ENCODE assay signal across 8 cellular contexts in the genomic region with DNA sequence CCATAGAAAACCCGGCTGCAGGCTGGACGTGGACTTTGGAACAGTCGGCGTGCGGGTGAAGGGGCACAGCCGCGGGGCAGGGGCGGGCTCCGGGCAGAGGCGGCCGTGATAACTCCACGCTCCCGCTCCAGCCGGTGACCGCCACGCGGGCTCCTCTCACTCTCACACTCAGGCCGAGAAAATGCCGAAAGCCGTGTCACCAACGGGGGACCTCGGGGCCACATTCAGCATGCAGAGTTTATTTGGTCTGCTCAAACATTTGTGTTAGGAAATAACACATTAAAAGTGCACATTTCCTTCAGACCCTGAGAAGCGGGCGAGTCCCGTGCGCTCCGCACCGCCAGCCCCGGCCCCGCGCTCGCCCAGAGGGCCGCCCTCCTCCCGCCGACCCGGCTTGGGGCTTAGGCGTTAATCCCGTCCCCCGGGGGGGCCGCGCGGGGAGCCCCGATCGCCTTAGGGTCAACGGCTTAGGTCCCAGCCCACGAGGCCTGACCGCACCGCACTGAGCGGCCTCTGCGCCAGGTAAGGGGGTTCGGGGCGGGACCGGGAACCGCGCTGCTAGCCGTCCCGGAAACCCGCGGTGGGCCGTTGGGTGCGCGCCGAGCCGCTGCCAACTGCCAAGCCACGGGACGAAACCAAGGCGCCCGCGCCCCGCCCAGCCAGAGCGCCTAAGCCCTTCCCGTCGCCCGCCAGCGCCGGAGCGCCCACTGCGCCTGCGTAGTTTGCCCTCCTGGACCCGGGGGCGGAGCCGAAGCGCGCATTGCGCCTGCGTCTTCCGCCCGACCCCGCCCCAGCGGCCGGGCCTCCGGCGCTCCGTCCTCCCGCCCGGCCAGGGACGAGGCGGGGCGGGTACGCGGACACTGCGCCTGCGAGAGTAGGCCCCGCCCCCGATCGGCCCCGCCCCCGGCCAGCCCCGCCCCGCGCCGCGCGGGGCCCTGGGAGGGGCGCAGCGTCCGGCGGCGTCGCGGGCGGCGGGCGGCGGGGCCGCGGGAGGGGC. TPM values are rescaled to one million over a fixed set of nuclear protein-coding genes. Genes with fewer than 3 reads are reported as not detected.
DNase-seq lines count a peak whose midpoint lies in the region; ATAC-seq lines count a peak whose summit lies in the region.

A gene with protein sequence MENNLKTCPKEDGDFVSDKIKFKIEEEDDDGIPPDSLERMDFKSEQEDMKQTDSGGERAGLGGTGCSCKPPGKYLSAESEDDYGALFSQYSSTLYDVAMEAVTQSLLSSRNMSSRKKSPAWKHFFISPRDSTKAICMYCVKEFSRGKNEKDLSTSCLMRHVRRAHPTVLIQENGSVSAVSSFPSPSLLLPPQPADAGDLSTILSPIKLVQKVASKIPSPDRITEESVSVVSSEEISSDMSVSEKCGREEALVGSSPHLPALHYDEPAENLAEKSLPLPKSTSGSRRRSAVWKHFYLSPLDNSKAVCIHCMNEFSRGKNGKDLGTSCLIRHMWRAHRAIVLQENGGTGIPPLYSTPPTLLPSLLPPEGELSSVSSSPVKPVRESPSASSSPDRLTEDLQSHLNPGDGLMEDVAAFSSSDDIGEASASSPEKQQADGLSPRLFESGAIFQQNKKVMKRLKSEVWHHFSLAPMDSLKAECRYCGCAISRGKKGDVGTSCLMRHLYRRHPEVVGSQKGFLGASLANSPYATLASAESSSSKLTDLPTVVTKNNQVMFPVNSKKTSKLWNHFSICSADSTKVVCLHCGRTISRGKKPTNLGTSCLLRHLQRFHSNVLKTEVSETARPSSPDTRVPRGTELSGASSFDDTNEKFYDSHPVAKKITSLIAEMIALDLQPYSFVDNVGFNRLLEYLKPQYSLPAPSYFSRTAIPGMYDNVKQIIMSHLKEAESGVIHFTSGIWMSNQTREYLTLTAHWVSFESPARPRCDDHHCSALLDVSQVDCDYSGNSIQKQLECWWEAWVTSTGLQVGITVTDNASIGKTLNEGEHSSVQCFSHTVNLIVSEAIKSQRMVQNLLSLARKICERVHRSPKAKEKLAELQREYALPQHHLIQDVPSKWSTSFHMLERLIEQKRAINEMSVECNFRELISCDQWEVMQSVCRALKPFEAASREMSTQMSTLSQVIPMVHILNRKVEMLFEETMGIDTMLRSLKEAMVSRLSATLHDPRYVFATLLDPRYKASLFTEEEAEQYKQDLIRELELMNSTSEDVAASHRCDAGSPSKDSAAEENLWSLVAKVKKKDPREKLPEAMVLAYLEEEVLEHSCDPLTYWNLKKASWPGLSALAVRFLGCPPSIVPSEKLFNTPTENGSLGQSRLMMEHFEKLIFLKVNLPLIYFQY (plus strand): TSS at position 947 of the 997 bp plus-strand sequence. CDS start 29,819 bp downstream, outside the sequence.

- peaks cover 7% of the 10 kb centered on the region for H3K36me3 Mint-ChIP-seq in effector memory CD8-positive, alpha-beta T cell (ENCODE audit: insufficient read depth)

- peaks cover 0 to 7% of the 10 kb centered on the region in 2 donors for H3K27me3 Mint-ChIP-seq in effector memory CD8-positive, alpha-beta T cell

- H3K9me3 Mint-ChIP-seq in effector memory CD8-positive, alpha-beta T cell = no peaks in the 10 kb centered on the region

- ATAC-seq in GM21367 (IDR thresholded peaks at IDR 0.05; ENCODE audit: unreplicated experiment) = peak; percentile 55
- ATAC-seq in effector memory CD8-positive, alpha-beta T cell (replicated peaks) = peak; percentile 78

- DNase-seq in COR-L47 (lab: John Stamatoyannopoulos, UW) = peak; percentile 95
- peak; percentile 95 for DNase-seq in HT1080 (ENCODE audit: low read depth)
- DNase-seq in NOMO-1 treated with dmso at 0.1 percent for 144 hours (lab: John Stamatoyannopoulos, UW; ENCODE audit: unreplicated experiment) = peak; percentile 93
- peak; percentile 95 to 99 (median 95) for DNase-seq in activated CD8-positive, alpha-beta memory T cell treated with anti-CD3 and anti-CD28 coated beads for 48 hours (ENCODE audit: low read depth in 2 of 3, low spot score in 2 of 3)
- DNase-seq in effector memory CD8-positive, alpha-beta T cell = peak; percentile 98 to 99 (median 99)
- DNase-seq in medulla oblongata (ENCODE audit: extremely low spot score) = peak; percentile 98
- DNase-seq in stimulated activated CD4-positive, alpha-beta T cell treated with anti-CD3 and anti-CD28 coated beads, TNF-alpha, amount 100 ng/mL, for 48 hours (ENCODE audit: low read depth in 3 of 3) = peak; percentile 97 to 99 (median 99)

- peak within 1 kb of the TSS; percentile 98 to 99 for H3K4me3 Mint-ChIP-seq in effector memory CD8-positive, alpha-beta T cell

- H3K4me1 Mint-ChIP-seq in effector memory CD8-positive, alpha-beta T cell (ENCODE audit: low read depth in 2 of 2) = peaks cover 27 to 41% of the 10 kb centered on the region in 2 donors

- peak within 1 kb of the TSS; percentile 95 to 96 for H3K27ac Mint-ChIP-seq in effector memory CD8-positive, alpha-beta T cell

RNA-seq across cellular contexts. Expression of the gene that starts here (rescaled TPM):
- total RNA-seq in HT1080 (2014; rRNA removed; shearing (Covaris generic)) = 11.9 and 15.1 TPM in 2 replicates
- polyA plus RNA-seq in HT1080 (2015; cell fraction: cytosol; rRNA removed) = 13.5 and 14.4 TPM in 2 replicates
- 11.4 and 12.1 TPM in 2 replicates for polyA plus RNA-seq in HT1080 (2015; cell fraction: nucleus; rRNA removed)

Comparison
In these comparisons a context has a peak if more than half of its experiments do, and no peak if none do; other contexts are left out.
1. Peak in every context shown above with its lines: DNase-seq and ATAC-seq.